Comparison of ENCODE assay signal across 12 cellular contexts in genomic region chr3:99868438-99868723, GRCh38. TPM values are rescaled to one million over a fixed set of nuclear protein-coding genes. Genes with fewer than 3 reads are reported as not detected.
DNase-seq lines count a peak whose midpoint lies in the region; ATAC-seq and TF ChIP-seq lines count a peak whose summit lies in the region.
"Had no signal": no experiment of that assay in that cellular context is flagged by ENCODE, and none has a peak within 500 bp of the region (broad histone marks: within the 10 kb centered on the region; RNA-seq: fewer than 3 reads in every experiment).

No MANE protein-coding gene starts in this region.

- H2AFZ ChIP-seq in GM23248 (no peak overlapping the region), Karpas-422 (ENCODE audit: low read length) (no peak overlapping the region)

- DNase-seq in GM23248 (peak; percentile 49), Karpas-422 (peak; percentile 49), astrocyte of the hippocampus (ENCODE audit: low read depth, low spot score) (peak; percentile 51), nephron progenitor cell (no peak), A673 (ENCODE audit: low spot score) (no peak), DMS153 treated with DMSO at 0.1 percent for 48 hours (lab: John Stamatoyannopoulos, UW; ENCODE audit: unreplicated experiment) (no peak)
- DNase-seq: DND-41, H9, midbrain, NCI-H187 treated with DMSO at 0.1 percent for 48 hours had no signal

- no peak for ATAC-seq in GM18873 (IDR thresholded peaks at IDR 0.05; ENCODE audit: low FRiP score, unreplicated experiment)

- peaks cover 91% of the 10 kb centered on the region for H3F3A ChIP-seq in GM23248 (ENCODE audit: insufficient read depth)

- H3K27ac ChIP-seq in GM23248 (peak overlapping the region; percentile 81), Karpas-422 (ENCODE audit: low read length) (no peak overlapping the region), A673 (ENCODE audit: low read depth, low read length, poor library complexity, severe bottlenecking) (no peak overlapping the region)

- BruUV-seq in A673 (replicated peaks; lab: Mats Ljungman, UMichigan) = no TSS peak

- WGBS in GM23248 (ENCODE audit: low coverage in 1 of 2, low lambda C conversion rate in 2 of 2, missing lambda C conversion rate in 2 of 2), 2 experiments = 5 to 25% methylated on average over 1 of the region's 1 CpG

- peaks cover 6% of the 10 kb centered on the region for H3K27me3 Mint-ChIP-seq in nephron progenitor cell (ENCODE audit: low read depth, poor library complexity)

- H3K9ac ChIP-seq in GM23248 = no peak overlapping the region
- H3K9ac ChIP-seq in Karpas-422 (ENCODE audit: low read length) = no peak overlapping the region

- H3K4me1 ChIP-seq in GM23248 (ENCODE audit: insufficient read depth) = peaks cover 90% of the 10 kb centered on the region
- H3K4me1 ChIP-seq in Karpas-422 (ENCODE audit: low read length) = no peaks in the 10 kb centered on the region
- peaks cover 5% of the 10 kb centered on the region for H3K4me1 ChIP-seq in A673 (ENCODE audit: insufficient read depth, low read length, poor library complexity, severe bottlenecking)

- 0 out of 2 replicates have a peak, but pooled peaks cover 3% of the 10 kb centered on the region for H4K20me1 ChIP-seq in GM23248 (ENCODE audit: insufficient read depth)
- peaks cover 52% of the 10 kb centered on the region for H4K20me1 ChIP-seq in Karpas-422 (ENCODE audit: insufficient read depth, low read depth, low read length)

- in situ Hi-C loops in GM23248 (cut with MboI) = no loop called here

- H3K27me3 ChIP-seq in GM23248 (replicated peaks; ENCODE audit: insufficient read depth) (no peaks in the 10 kb centered on the region), Karpas-422 (ENCODE audit: low read length) (no peaks in the 10 kb centered on the region), A673 (replicated peaks; ENCODE audit: insufficient read depth, low read depth, low read length, poor library complexity) (no peaks in the 10 kb centered on the region)

- H3K4me2 ChIP-seq in GM23248 (ENCODE audit: unreplicated experiment) (peak overlapping the region; percentile 31), Karpas-422 (ENCODE audit: low read depth, low read length, poor library complexity, severe bottlenecking) (no peak overlapping the region)

- CTCF ChIA-PET in A673 (lab: Charles Lee) = no interaction called here

- intact Hi-C loops in A673 (cut with micrococcal nuclease; ENCODE audit: unreplicated experiment) = no loop called here

- H3K4me1 Mint-ChIP-seq in nephron progenitor cell = peaks cover 74% of the 10 kb centered on the region

- no peak overlapping the region for H3K4me3 Mint-ChIP-seq in nephron progenitor cell
- H3K4me3 Mint-ChIP-seq: H9 had no signal

- H3K9me2 ChIP-seq in GM23248 (ENCODE audit: insufficient read depth) (no peaks in the 10 kb centered on the region), Karpas-422 (replicated peaks; ENCODE audit: insufficient read depth, low read length) (no peaks in the 10 kb centered on the region)

- H3K27ac Mint-ChIP-seq in nephron progenitor cell = peak overlapping the region; percentile 83
- H3K27ac Mint-ChIP-seq: H9 had no signal

- POLR2A ChIA-PET in A673 (lab: Charles Lee; ENCODE audit: low non-redundant PET) = no interaction called here

- H3K36me3 ChIP-seq in GM23248 (ENCODE audit: low read depth) (peaks cover 41% of the 10 kb centered on the region), Karpas-422 (ENCODE audit: insufficient read depth, low read length) (no peaks in the 10 kb centered on the region), A673 (ENCODE audit: insufficient read depth, low read length, poor library complexity, severe bottlenecking) (no peaks in the 10 kb centered on the region)

- H3K4me3 ChIP-seq in GM23248 = no peak overlapping the region
- no peak overlapping the region for H3K4me3 ChIP-seq in Karpas-422 (ENCODE audit: low read length)
- H3K4me3 ChIP-seq in A673 (ENCODE audit: low read depth, low read length, poor library complexity, severe bottlenecking) = no peak overlapping the region
- H3K4me3 ChIP-seq: skin epidermis had no signal

- H3K9me3 ChIP-seq in GM23248 (ENCODE audit: low read depth) (no peaks in the 10 kb centered on the region), Karpas-422 (ENCODE audit: low read length) (no peaks in the 10 kb centered on the region), A673 (ENCODE audit: low read depth, low read length, poor library complexity, severe bottlenecking) (no peaks in the 10 kb centered on the region)

- no peaks in the 10 kb centered on the region for H3K9me3 Mint-ChIP-seq in nephron progenitor cell
- H3K9me3 Mint-ChIP-seq: H9 had no signal

- H3K79me2 ChIP-seq in GM23248 (ENCODE audit: insufficient read depth) (peaks cover 100% of the 10 kb centered on the region), Karpas-422 (ENCODE audit: low read length) (no peaks in the 10 kb centered on the region)

- peaks cover 14% of the 10 kb centered on the region for H3K36me3 Mint-ChIP-seq in nephron progenitor cell (ENCODE audit: low read depth)

- TF ChIP-seq CTCF in nephron progenitor cell (IDR thresholded peaks at IDR 0.05) (no peak), A673 (conservative IDR thresholded peaks at IDR 0.05; ENCODE audit: low read depth, low read length) (no peak)

RNA-seq across cellular contexts. Expression of gene CMSS1, which starts 50.7 kb away (rescaled TPM):
- 9.0 and 17.2 TPM in 2 replicates for total RNA-seq in GM23248 (2014; rRNA removed; shearing (Covaris generic))
- 26.6 and 26.7 TPM in 2 replicates for polyA plus RNA-seq in GM23248 (2016; fragmentation: Nextera tagmentation; extraction: Ambion mirVana)
- 32.6 and 41.6 TPM in 2 replicates for total RNA-seq in Karpas-422 (2014; rRNA removed; shearing (Covaris generic); ENCODE audit: low replicate concordance)
- total RNA-seq in A673 (2021) = 98.6 and 103 TPM in 2 replicates

Comparison
In these comparisons a context has a peak if more than half of its experiments do, and no peak if none do; other contexts are left out.
1. DNase-seq: peak in GM23248 (single experiment), Karpas-422 (single experiment) and astrocyte of the hippocampus (single experiment); none in nephron progenitor cell (single experiment), A673 (single experiment) and DMS153 treated with DMSO at 0.1 percent for 48 hours (single experiment).